In the genomic region with DNA sequence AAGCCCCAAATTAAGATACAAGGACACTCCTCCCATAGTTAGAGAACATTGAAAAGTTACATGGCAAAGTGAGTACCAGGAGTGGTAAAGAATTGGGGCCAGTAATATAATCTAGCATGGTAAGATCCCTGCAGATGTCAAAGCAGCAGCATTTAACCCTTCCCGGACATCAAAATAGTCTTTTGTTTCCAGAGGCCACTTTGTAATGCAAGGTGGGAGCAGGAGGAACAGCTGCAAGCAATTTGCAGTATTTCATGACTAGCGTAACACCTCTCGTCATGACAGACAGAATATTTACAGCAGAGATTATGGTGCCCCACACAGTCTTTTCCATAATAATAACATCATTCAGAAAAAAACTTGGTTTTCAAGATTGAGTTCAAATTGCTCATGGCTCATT, we compare ENCODE assay signal across 37 cellular contexts.
"Had no signal": no experiment of that assay in that cellular context is flagged by ENCODE, and none has a peak within 500 bp of the region (broad histone marks: within the 10 kb centered on the region; RNA-seq: fewer than 3 reads in every experiment).

No MANE protein-coding gene starts in this region.

- H3K27ac Mint-ChIP-seq: activated CD4-positive, alpha-beta memory T cell treated with anti-CD3 and anti-CD28 coated beads for 36 hours; activated CD4-positive, alpha-beta T cell treated with anti-CD3 and anti-CD28 coated beads for 36 hours; activated CD4-positive, alpha-beta T cell treated with anti-CD3 and anti-CD28 coated beads, Interleukin-2, amount 10 ng/mL, durations not matched to agents 24 days and 14 days; activated CD8-positive, alpha-beta memory T cell treated with anti-CD3 and anti-CD28 coated beads, Interleukin-2, amount 10 ng/mL, durations not matched to agents 7 days and 5 days; activated CD8-positive, alpha-beta T cell treated with anti-CD3 and anti-CD28 coated beads, Interleukin-2, amount 10 ng/mL, durations not matched to agents 7 days and 5 days; activated naive CD4-positive, alpha-beta T cell treated with anti-CD3 and anti-CD28 coated beads for 36 hours; activated naive CD4-positive, alpha-beta T cell treated with anti-CD3 and anti-CD28 coated beads, Interleukin-2, amount 50 U/mL, for 24 hours; activated naive CD8-positive, alpha-beta T cell treated with anti-CD3 and anti-CD28 coated beads for 36 hours; activated naive CD8-positive, alpha-beta T cell treated with anti-CD3 and anti-CD28 coated beads, Interleukin-2, amount 50 U/mL, for 24 hours; activated T-helper 1 cell treated with anti-CD3 and anti-CD28 coated beads, Interleukin-12 subunit alpha, Interleukin-12 subunit beta, Interleukin-2, Interleukin-4 antibody, amounts not matched to agents 30 ng/mL and 10 ng/mL and 1 ng/mL, durations not matched to agents 14 hours and 24 hours and 36 hours; activated T-helper 2 cell treated with anti-CD3 and anti-CD28 coated beads, Interferon-gamma antibody, Interleukin-2, Interleukin-4, amounts not matched to agents 10 μg/mL and 5 μg/mL and 100 μg/mL, durations not matched to agents 14 hours and 24 hours and 36 hours; T-helper 17 cell; T-helper 2 cell treated with Interferon-gamma antibody and Interleukin-4, amounts not matched to agents 5 μg/mL and 100 μg/mL, for 36 hours had no signal

- DNase-seq: activated CD4-positive, alpha-beta memory T cell treated with anti-CD3 and anti-CD28 coated beads for 36 hours; activated CD4-positive, alpha-beta T cell treated with anti-CD3 and anti-CD28 coated beads for 36 hours; activated CD4-positive, alpha-beta T cell treated with anti-CD3 and anti-CD28 coated beads, Interleukin-2, amount 10 ng/mL, durations not matched to agents 24 days and 14 days; activated CD4-positive, CD25-positive, alpha-beta regulatory T cell; activated CD4-positive, CD25-positive, alpha-beta regulatory T cell treated with anti-CD3 and anti-CD28 coated beads, Interleukin-2, amount 50 U/mL, for 72 hours; activated CD8-positive, alpha-beta memory T cell treated with anti-CD3 and anti-CD28 coated beads, Interleukin-2, amount 10 ng/mL, durations not matched to agents 7 days and 5 days; activated CD8-positive, alpha-beta memory T cell treated with anti-CD3 and anti-CD28 coated beads, Interleukin-2, amount 50 U/mL, for 4 hours; activated CD8-positive, alpha-beta T cell treated with anti-CD3 and anti-CD28 coated beads, Interleukin-2, amount 10 ng/mL, durations not matched to agents 7 days and 5 days; activated effector memory CD4-positive, alpha-beta T cell treated with anti-CD3 and anti-CD28 coated beads, Interleukin-2, amount 50 U/mL, for 16 hours; activated naive CD4-positive, alpha-beta T cell treated with anti-CD3 and anti-CD28 coated beads for 36 hours; activated naive CD8-positive, alpha-beta T cell treated with anti-CD3 and anti-CD28 coated beads for 36 hours; activated naive CD8-positive, alpha-beta T cell treated with anti-CD3 and anti-CD28 coated beads, Interleukin-2, amount 50 U/mL, for 24 hours; activated T-cell treated with anti-CD3 and anti-CD28 coated beads, Interleukin-2, amount 50 U/mL, for 1 hour; activated T-cell treated with anti-CD3 and anti-CD28 coated beads, Interleukin-2, amount 50 U/mL, for 48 hours; adrenal gland; amygdala; aorta; body of pancreas; caudate nucleus; cortex of kidney; dermis blood vessel endothelial cell; effector CD8-positive, alpha-beta T cell; esophagus squamous epithelium; foreskin melanocyte; glutamatergic neuron; T-helper 1 cell; T-helper 17 cell; T1000; WERI-Rb-1 had no signal

- H3K4me3 ChIP-seq: adrenal gland, body of pancreas, esophagus squamous epithelium had no signal

- H3K36me3 Mint-ChIP-seq: activated CD4-positive, alpha-beta memory T cell treated with anti-CD3 and anti-CD28 coated beads for 36 hours; activated CD8-positive, alpha-beta memory T cell treated with anti-CD3 and anti-CD28 coated beads, Interleukin-2, amount 10 ng/mL, durations not matched to agents 7 days and 5 days; activated naive CD4-positive, alpha-beta T cell treated with anti-CD3 and anti-CD28 coated beads, Interleukin-2, amount 50 U/mL, for 24 hours; activated naive CD8-positive, alpha-beta T cell treated with anti-CD3 and anti-CD28 coated beads for 36 hours had no signal

- H3K9me3 ChIP-seq: adrenal gland, body of pancreas, esophagus squamous epithelium had no signal

- H3K4me1 ChIP-seq: adrenal gland, esophagus squamous epithelium had no signal

- H3K9me3 Mint-ChIP-seq: activated CD4-positive, alpha-beta memory T cell treated with anti-CD3 and anti-CD28 coated beads for 36 hours; activated naive CD4-positive, alpha-beta T cell treated with anti-CD3 and anti-CD28 coated beads, Interleukin-2, amount 50 U/mL, for 24 hours had no signal

- H3K4me3 Mint-ChIP-seq: activated CD4-positive, alpha-beta memory T cell treated with anti-CD3 and anti-CD28 coated beads for 36 hours; activated CD4-positive, alpha-beta T cell treated with anti-CD3 and anti-CD28 coated beads for 36 hours; activated CD4-positive, alpha-beta T cell treated with anti-CD3 and anti-CD28 coated beads, Interleukin-2, amount 10 ng/mL, durations not matched to agents 24 days and 14 days; activated CD8-positive, alpha-beta memory T cell treated with anti-CD3 and anti-CD28 coated beads, Interleukin-2, amount 10 ng/mL, durations not matched to agents 7 days and 5 days; activated CD8-positive, alpha-beta T cell treated with anti-CD3 and anti-CD28 coated beads, Interleukin-2, amount 10 ng/mL, durations not matched to agents 7 days and 5 days; activated naive CD4-positive, alpha-beta T cell treated with anti-CD3 and anti-CD28 coated beads for 36 hours; activated naive CD4-positive, alpha-beta T cell treated with anti-CD3 and anti-CD28 coated beads, Interleukin-2, amount 50 U/mL, for 24 hours; activated naive CD8-positive, alpha-beta T cell treated with anti-CD3 and anti-CD28 coated beads for 36 hours; activated naive CD8-positive, alpha-beta T cell treated with anti-CD3 and anti-CD28 coated beads, Interleukin-2, amount 50 U/mL, for 24 hours; activated T-helper 1 cell treated with anti-CD3 and anti-CD28 coated beads, Interleukin-12 subunit alpha, Interleukin-12 subunit beta, Interleukin-2, Interleukin-4 antibody, amounts not matched to agents 30 ng/mL and 10 ng/mL and 1 ng/mL, durations not matched to agents 14 hours and 24 hours and 36 hours; T-helper 17 cell; T-helper 2 cell treated with Interferon-gamma antibody and Interleukin-4, amounts not matched to agents 5 μg/mL and 100 μg/mL, for 36 hours had no signal

- ATAC-seq: activated CD4-positive, alpha-beta T cell treated with anti-CD3 and anti-CD28 coated beads for 36 hours; activated CD8-positive, alpha-beta memory T cell treated with anti-CD3 and anti-CD28 coated beads, Interleukin-2, amount 10 ng/mL, durations not matched to agents 7 days and 5 days; activated CD8-positive, alpha-beta T cell treated with anti-CD3 and anti-CD28 coated beads, Interleukin-2, amount 10 ng/mL, durations not matched to agents 7 days and 5 days; activated naive CD8-positive, alpha-beta T cell treated with anti-CD3 and anti-CD28 coated beads, Interleukin-2, amount 50 U/mL, for 24 hours; body of pancreas; T-helper 17 cell had no signal

- FAIRE-seq: colon, endometrium, endothelial cell of umbilical vein had no signal

- H3K27me3 Mint-ChIP-seq: activated CD4-positive, alpha-beta memory T cell treated with anti-CD3 and anti-CD28 coated beads for 36 hours; activated CD4-positive, alpha-beta T cell treated with anti-CD3 and anti-CD28 coated beads for 36 hours; activated CD4-positive, alpha-beta T cell treated with anti-CD3 and anti-CD28 coated beads, Interleukin-2, amount 10 ng/mL, durations not matched to agents 24 days and 14 days; activated CD8-positive, alpha-beta memory T cell treated with anti-CD3 and anti-CD28 coated beads, Interleukin-2, amount 10 ng/mL, durations not matched to agents 7 days and 5 days; activated naive CD4-positive, alpha-beta T cell treated with anti-CD3 and anti-CD28 coated beads, Interleukin-2, amount 50 U/mL, for 24 hours; T-helper 17 cell had no signal

- H3K36me3 ChIP-seq: adrenal gland, esophagus squamous epithelium, WERI-Rb-1 had no signal

- H3K27me3 ChIP-seq: adrenal gland, body of pancreas, esophagus squamous epithelium had no signal

- H3K4me1 Mint-ChIP-seq: activated CD4-positive, alpha-beta T cell treated with anti-CD3 and anti-CD28 coated beads for 36 hours; activated CD4-positive, alpha-beta T cell treated with anti-CD3 and anti-CD28 coated beads, Interleukin-2, amount 10 ng/mL, durations not matched to agents 24 days and 14 days; activated CD8-positive, alpha-beta memory T cell treated with anti-CD3 and anti-CD28 coated beads, Interleukin-2, amount 10 ng/mL, durations not matched to agents 7 days and 5 days; activated naive CD4-positive, alpha-beta T cell treated with anti-CD3 and anti-CD28 coated beads, Interleukin-2, amount 50 U/mL, for 24 hours; activated naive CD8-positive, alpha-beta T cell treated with anti-CD3 and anti-CD28 coated beads for 36 hours; activated naive CD8-positive, alpha-beta T cell treated with anti-CD3 and anti-CD28 coated beads, Interleukin-2, amount 50 U/mL, for 24 hours; T-helper 17 cell had no signal

- H3K27ac ChIP-seq: adrenal gland, body of pancreas, epithelial cell of prostate, esophagus squamous epithelium, WERI-Rb-1 had no signal
